8 cellular contexts compared by ENCODE assay signal in the genomic region with DNA sequence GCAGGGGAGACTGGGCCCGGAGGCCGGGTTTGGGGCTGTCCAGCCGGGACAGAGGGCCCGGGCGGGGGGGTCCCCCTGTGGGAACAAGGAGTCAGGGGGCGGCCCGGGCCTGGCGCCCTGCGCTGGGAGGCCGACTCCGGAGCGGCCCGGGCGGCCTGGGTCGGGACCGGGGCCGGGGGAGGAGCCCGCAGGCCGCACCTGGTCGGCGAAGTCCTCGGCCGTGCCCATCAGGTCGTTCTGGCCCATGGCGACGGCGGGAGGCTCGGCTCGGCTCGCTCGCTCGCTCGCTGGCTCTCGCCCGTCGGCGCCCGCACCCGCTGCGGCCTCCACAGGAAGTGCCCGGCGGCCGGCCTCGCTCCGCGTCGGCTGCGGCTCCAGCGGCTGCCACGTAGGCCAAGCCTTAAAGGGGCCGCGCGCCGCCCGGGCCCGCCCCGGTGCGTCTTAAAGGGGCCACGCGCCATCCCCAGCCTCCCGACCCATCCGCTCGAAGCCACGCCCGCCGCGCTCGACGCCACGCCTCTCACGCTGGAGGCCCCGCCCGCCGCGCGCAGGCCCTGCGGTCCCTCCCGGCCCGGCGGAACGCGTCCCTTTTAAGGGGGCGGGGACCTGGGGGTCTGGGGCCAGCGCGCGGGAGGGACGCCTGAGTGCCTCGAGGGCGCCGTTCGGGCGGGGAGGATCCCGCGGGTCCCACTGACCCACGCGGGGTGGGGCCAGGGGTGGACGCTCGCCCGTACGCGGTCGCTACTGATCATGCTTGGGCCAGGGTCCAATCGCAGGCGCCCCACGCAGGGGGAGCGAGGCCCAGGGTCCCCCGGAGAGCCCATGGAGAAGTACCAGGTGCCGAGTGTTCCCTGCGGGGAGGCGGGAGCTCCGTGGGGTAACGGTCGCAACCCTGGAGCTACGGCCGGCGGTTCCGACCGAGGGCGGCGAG. TPM values are rescaled to one million over a fixed set of nuclear protein-coding genes. Genes with fewer than 3 reads are reported as not detected.
DNase-seq lines count a peak whose midpoint lies in the region; ATAC-seq and TF ChIP-seq lines count a peak whose summit lies in the region.

A gene (plus strand): TSS at position 643 of the 931 bp plus-strand sequence. CDS start 108 bp downstream, at position 751.
A gene (minus strand): TSS at position 337 of the 931 bp plus-strand sequence. CDS start 91 bp downstream, at position 246.

- intact Hi-C loops in left colon (cut with DNase I, micrococcal nuclease): no loop called here

- peak within 1 kb of the TSS; percentile 98 for H3K4me3 ChIP-seq in BLaER1
- H3K4me3 ChIP-seq in choroid plexus epithelial cell (ENCODE audit: low read depth, low read length): peak within 1 kb of the TSS; percentile 83

- peak within 1 kb of the TSS; percentile 96 for H3K4me2 ChIP-seq in BLaER1

- peak within 1 kb of the TSS; percentile 99 for H3K27ac ChIP-seq in BLaER1

- peak within 1 kb of the TSS; percentile 99 for H3K9ac ChIP-seq in BLaER1

- peaks cover 29% of the 10 kb centered on the region for H3K36me3 ChIP-seq in BLaER1

- no peak for TF ChIP-seq CTCF in choroid plexus epithelial cell (conservative IDR thresholded peaks at IDR 0.05; ENCODE audit: low read depth, low read length)

- peak; percentile 77 for ATAC-seq in GM19328 (IDR thresholded peaks at IDR 0.05; ENCODE audit: unreplicated experiment)
- peak; percentile 82 for ATAC-seq in HG03460 (IDR thresholded peaks at IDR 0.05; ENCODE audit: unreplicated experiment)
- peak; percentile 93 for ATAC-seq in left colon

- peaks cover 15% of the 10 kb centered on the region for H3K9me3 ChIP-seq in BLaER1

- peaks cover 47% of the 10 kb centered on the region for H4K20me1 ChIP-seq in BLaER1

- no peaks in the 10 kb centered on the region for H3K27me3 ChIP-seq in BLaER1

- peaks cover 49% of the 10 kb centered on the region for H3K4me1 ChIP-seq in BLaER1

- DNase-seq in NCI-H524 (lab: John Stamatoyannopoulos, UW) (peak; percentile 91 to 96), choroid plexus epithelial cell (ENCODE audit: low read depth) (peak; percentile 98), left colon (peak; percentile 94 to 98)
- DNase-seq in activated CD4-positive, alpha-beta T cell treated with anti-CD3 and anti-CD28 coated beads for 4 hours: peak; percentile 90 to 94
- peak; percentile 82 to 92 (median 90) for DNase-seq in stimulated activated CD4-positive, alpha-beta T cell treated with anti-CD3 and anti-CD28 coated beads, Interleukin-1b, Interleukin-23, amount 100 ng/mL, for 24 hours (ENCODE audit: low read depth in 4 of 4, low spot score in 1 of 4)

RNA-seq across cellular contexts. Expression of the first gene that starts in this region (rescaled TPM):
- total RNA-seq in left colon: under 1 TPM; 0.36 to 0.95 TPM

RNA-seq across cellular contexts. Expression of the second gene that starts in this region (rescaled TPM):
- 100 to 1,000 TPM; 150 to 169 TPM for total RNA-seq in left colon

Comparison
In these comparisons a context has a peak if more than half of its experiments do, and no peak if none do; other contexts are left out.
1. Peak in every context shown above with its lines: DNase-seq, ATAC-seq, H3K4me3 ChIP-seq and H3K27ac ChIP-seq.